In genomic region chr19:33333151-33333550, GRCh38 we compare ENCODE assay signal across 7 cellular contexts.
"Had no signal": no experiment of that assay in that cellular context is flagged by ENCODE, and none has a peak within 500 bp of the region (broad histone marks: within the 10 kb centered on the region; RNA-seq: fewer than 3 reads in every experiment).

No MANE protein-coding gene starts in this region.

- H3K9me3 Mint-ChIP-seq: GM23338, H9, HFFc6 had no signal

- FAIRE-seq: H1, H54 had no signal

- H3K4me2 ChIP-seq: GM23338 had no signal

- H3K4me3 ChIP-seq: GM23338 had no signal

- DNase-seq: H9, HCEC 1CT, HFFc6 had no signal

- H3K27ac Mint-ChIP-seq: GM23338, H9, HFFc6, IgD-negative memory B cell had no signal

- ATAC-seq: GM23338 had no signal

- H3K4me3 Mint-ChIP-seq: GM23338, H9, HFFc6, IgD-negative memory B cell had no signal

- H2AFZ ChIP-seq: GM23338 had no signal
